10 cellular contexts compared by ENCODE assay signal in genomic region chr13:74129500-74130144, GRCh38. TPM values are rescaled to one million over a fixed set of nuclear protein-coding genes. Genes with fewer than 3 reads are reported as not detected.
A peak's percentile ranks its signal among the peaks of the same experiment; 100 is the strongest.
DNase-seq lines count a peak whose midpoint lies in the region; ATAC-seq, FAIRE-seq and TF ChIP-seq lines count a peak whose summit lies in the region.
"Had no signal": no experiment of that assay in that cellular context is flagged by ENCODE, and none has a peak within 500 bp of the region (broad histone marks: within the 10 kb centered on the region; RNA-seq: fewer than 3 reads in every experiment).

No MANE protein-coding gene starts in this region.

- CTCF ChIA-PET in OCI-LY7 (lab: Charles Lee; ENCODE audit: unreplicated experiment): no interaction called here

- H3K4me1 ChIP-seq in OCI-LY7 (ENCODE audit: insufficient read depth, low read length, poor library complexity, severe bottlenecking): peaks cover 68% of the 10 kb centered on the region
- peaks cover 41% of the 10 kb centered on the region for H3K4me1 ChIP-seq in psoas muscle

- peak overlapping the region; percentile 90 for H3K27ac ChIP-seq in OCI-LY7 (ENCODE audit: low read depth, low read length, poor library complexity, severe bottlenecking)
- peak overlapping the region; percentile 34 for H3K27ac ChIP-seq in psoas muscle

- TF ChIP-seq CTCF in OCI-LY7 (conservative IDR thresholded peaks at IDR 0.05; ENCODE audit: low read length) (no peak), brain (conservative IDR thresholded peaks at IDR 0.05) (no peak), psoas muscle (IDR thresholded peaks at IDR 0.05) (no peak)

- H4K20me1 ChIP-seq in OCI-LY7 (ENCODE audit: insufficient read depth, low read length): peaks cover 16% of the 10 kb centered on the region

- POLR2A ChIA-PET in OCI-LY7 (lab: Charles Lee): interaction anchor here (0.6 to 1.6 kb wide), 8 partner anchors 10 to 1289 kb away, joined by 3 to 6 read pairs (median 3); no protein-coding TSS in a partner anchor

- peak; percentile 77 for FAIRE-seq in GM19239 (lab: Jason Lieb, UNC)
- FAIRE-seq: GM18507 had no signal

- H3K9me3 Mint-ChIP-seq in brain: no peaks in the 10 kb centered on the region

- intact Hi-C loops in OCI-LY7 (cut with micrococcal nuclease; ENCODE audit: unreplicated experiment) (loop anchor here (5.0 kb wide), 1 partner anchor 362 kb away; no protein-coding TSS in a partner anchor), psoas muscle (cut with DNase I) (loop anchor here (10.0 kb wide), 3 partner anchors 55 to 375 kb away; no protein-coding TSS in a partner anchor)

- no peak overlapping the region; the same call in 1 of the 2 replicates for H2AFZ ChIP-seq in OCI-LY7 (ENCODE audit: low read length)

- H3K27me3 Mint-ChIP-seq in brain: peaks cover 23% of the 10 kb centered on the region

- no peaks in the 10 kb centered on the region for H3K27me3 ChIP-seq in psoas muscle (ENCODE audit: insufficient read depth in 3 of 3, low read length in 2 of 3)

- DNase-seq in GM19239 (ENCODE audit: insufficient read length, low spot score): no peak
- DNase-seq in OCI-LY7 (ENCODE audit: low spot score): peak; percentile 43
- DNase-seq in psoas muscle: no peak
- no peak for DNase-seq in retina
- no peak for DNase-seq in hepatic stellate cell (ENCODE audit: low spot score)
- DNase-seq: NCI-H524 had no signal

- H3K4me3 ChIP-seq in OCI-LY7 (ENCODE audit: low read depth, low read length, poor library complexity, severe bottlenecking) (peak overlapping the region; percentile 86), psoas muscle (no peak overlapping the region)

- H3K36me3 ChIP-seq in OCI-LY7 (ENCODE audit: insufficient read depth, low read length) (no peaks in the 10 kb centered on the region), psoas muscle (ENCODE audit: insufficient read depth in 1 of 2, low read depth in 1 of 2) (no peaks in the 10 kb centered on the region)

- no TSS peak for BruUV-seq in OCI-LY7 (replicated peaks; lab: Mats Ljungman, UMichigan)

- peak overlapping the region in 3 of 5 experiments; percentile 30 to 72 (median 40) for H3K27ac Mint-ChIP-seq in brain

- H3K4me2 ChIP-seq in OCI-LY7 (ENCODE audit: low read length): peak overlapping the region; percentile 92

- no peaks in the 10 kb centered on the region for H3K9me2 ChIP-seq in OCI-LY7 (ENCODE audit: insufficient read depth, low read length)

- ATAC-seq in psoas muscle: no peak
- no peak for ATAC-seq in GM18517 (IDR thresholded peaks at IDR 0.05; ENCODE audit: unreplicated experiment)
- ATAC-seq in GM19351 (IDR thresholded peaks at IDR 0.05; ENCODE audit: unreplicated experiment): no peak

- H3K36me3 Mint-ChIP-seq in brain: peaks cover 4% of the 10 kb centered on the region

- H3K9me3 ChIP-seq in OCI-LY7 (ENCODE audit: low read length) (no peaks in the 10 kb centered on the region), psoas muscle (no peaks in the 10 kb centered on the region)

- peak overlapping the region in 4 of 5 experiments; percentile 32 to 95 (median 56) for H3K4me3 Mint-ChIP-seq in brain

- H3K4me1 Mint-ChIP-seq in brain: peaks cover 60% of the 10 kb centered on the region

- H3K79me2 ChIP-seq in OCI-LY7 (ENCODE audit: insufficient read depth, low read depth, low read length): peaks cover 91% of the 10 kb centered on the region

- WGBS in psoas muscle, 3 donors: 58 to 68% (median 58%) methylated on average over 4 of the region's 4 CpGs

RNA-seq across cellular contexts. Expression of gene KLF12, which starts 4.6 kb away (rescaled TPM):
- total RNA-seq in OCI-LY7 (2014; rRNA removed; shearing (Covaris generic)): 13.3 and 14.3 TPM in 2 replicates
- total RNA-seq in OCI-LY7 (2022) (40.1 and 41.9 TPM in 2 replicates), psoas muscle (10 to 100 TPM in 1 of 4 donors, 1 to 10 TPM in 3; 8.0 to 12.4 (median 8.6) TPM)
- polyA plus RNA-seq in brain (ENCODE audit: insufficient read depth, low read depth, low replicate concordance) (4.1 TPM), psoas muscle (1 to 10 TPM in 2 of 3 donors, under 1 TPM in 1; 0.55 to 2.1 (median 1.7) TPM)
